In genomic region chr12:117521327-117521726, GRCh38 we compare ENCODE assay signal across 25 cellular contexts.
DNase-seq lines count a peak whose midpoint lies in the region; TF ChIP-seq lines count a peak whose summit lies in the region.
"Had no signal": no experiment of that assay in that cellular context is flagged by ENCODE, and none has a peak within 500 bp of the region (broad histone marks: within the 10 kb centered on the region; RNA-seq: fewer than 3 reads in every experiment).

No MANE protein-coding gene starts in this region.

- TF ChIP-seq POLR2A in breast epithelium (IDR thresholded peaks at IDR 0.05), result no peak

- no peaks in the 10 kb centered on the region for H3K36me3 ChIP-seq in breast epithelium
- H3K36me3 ChIP-seq: BE2C, prostate gland, thyroid gland had no signal

- H3K27me3 Mint-ChIP-seq in MCF 10A (ENCODE audit: insufficient read depth, unreplicated experiment), result no peaks in the 10 kb centered on the region
- H3K27me3 Mint-ChIP-seq: activated naive CD8-positive, alpha-beta T cell treated with anti-CD3 and anti-CD28 coated beads, Interleukin-2, amount 10 ng/mL, durations not matched to agents 7 days and 5 days had no signal

- no peaks in the 10 kb centered on the region for H3K36me3 Mint-ChIP-seq in MCF 10A (ENCODE audit: insufficient read depth, unreplicated experiment)
- H3K36me3 Mint-ChIP-seq: activated naive CD8-positive, alpha-beta T cell treated with anti-CD3 and anti-CD28 coated beads, Interleukin-2, amount 10 ng/mL, durations not matched to agents 7 days and 5 days; immature natural killer cell had no signal

- intact Hi-C loops in MCF 10A (cut with micrococcal nuclease) (no loop called here), breast epithelium (cut with DNase I; ENCODE audit: low total_unique reads) (no loop called here)

- no peak overlapping the region for H3K4me3 Mint-ChIP-seq in MCF 10A (ENCODE audit: unreplicated experiment)
- H3K4me3 Mint-ChIP-seq: activated CD8-positive, alpha-beta T cell treated with anti-CD3 and anti-CD28 coated beads, Interleukin-2, amount 10 ng/mL, durations not matched to agents 7 days and 5 days; activated naive CD8-positive, alpha-beta T cell treated with anti-CD3 and anti-CD28 coated beads, Interleukin-2, amount 10 ng/mL, durations not matched to agents 7 days and 5 days; immature natural killer cell had no signal

- no peak overlapping the region for H3K27ac ChIP-seq in breast epithelium
- H3K27ac ChIP-seq: prostate gland, thyroid gland had no signal

- DNase-seq in MCF 10A (ENCODE audit: unreplicated experiment), result peak; percentile 79
- no peak for DNase-seq in breast epithelium (ENCODE audit: low spot score in 2 of 2)
- DNase-seq in NOMO-1 treated with DMSO at 0.1 percent for 48 hours (lab: John Stamatoyannopoulos, UW; ENCODE audit: unreplicated experiment), result peak; percentile 97
- peak; percentile 68 for DNase-seq in fibroblast of mammary gland (ENCODE audit: low read depth)
- DNase-seq in activated CD8-positive, alpha-beta memory T cell treated with anti-CD3 and anti-CD28 coated beads, Interleukin-2, amount 50 U/mL, for 4 hours, result no peak
- no peak for DNase-seq in KG1 (lab: John Stamatoyannopoulos, UW)
- no peak for DNase-seq in NCI-H446 treated with DMSO at 0.1 percent for 48 hours (lab: John Stamatoyannopoulos, UW)
- no peak for DNase-seq in cerebellum (ENCODE audit: low spot score)
- DNase-seq: activated CD8-positive, alpha-beta T cell treated with anti-CD3 and anti-CD28 coated beads, Interleukin-2, amount 10 ng/mL, durations not matched to agents 7 days and 5 days; activated gamma-delta T cell; activated naive CD8-positive, alpha-beta T cell treated with anti-CD3 and anti-CD28 coated beads, Interleukin-2, amount 10 ng/mL, durations not matched to agents 7 days and 5 days; BE2C; central memory CD4-positive, alpha-beta T cell; dermis blood vessel endothelial cell; DMS153; hypothalamus; immature natural killer cell; IMR-90; left colon; NCI-H1417 treated with DMSO at 0.1 percent for 48 hours; NCI-H510A treated with DMSO at 0.1 percent for 48 hours; stimulated activated naive CD8-positive, alpha-beta T cell treated with anti-CD3 and anti-CD28 coated beads, Interleukin-15, Interleukin-2, amounts not matched to agents 100 U/mL and 50 U/mL, for 24 hours; thyroid gland had no signal

- H3K9me3 Mint-ChIP-seq in MCF 10A (ENCODE audit: unreplicated experiment), result peaks cover 23% of the 10 kb centered on the region
- H3K9me3 Mint-ChIP-seq: activated naive CD8-positive, alpha-beta T cell treated with anti-CD3 and anti-CD28 coated beads, Interleukin-2, amount 10 ng/mL, durations not matched to agents 7 days and 5 days; immature natural killer cell had no signal

- no peaks in the 10 kb centered on the region for H3K9me3 ChIP-seq in breast epithelium
- H3K9me3 ChIP-seq: A549, BE2C, prostate gland, thyroid gland had no signal

- POLR2A ChIA-PET in MCF 10A (lab: Yijun Ruan, JAX), result interaction anchor here (0.7 to 1.4 kb wide), 4 partner anchors 9 to 57 kb away, joined by 3 to 6 read pairs (median 4); no protein-coding TSS in a partner anchor

- no TSS peak for BruUV-seq in MCF 10A (replicated peaks; lab: Mats Ljungman, UMichigan)

- H3K4me3 ChIP-seq in breast epithelium, result no peak overlapping the region
- H3K4me3 ChIP-seq in fibroblast of mammary gland (ENCODE audit: control insufficient read depth, low read depth, low read length), result no peak overlapping the region
- H3K4me3 ChIP-seq: A549, prostate gland, thyroid gland had no signal

- H3K27me3 ChIP-seq in breast epithelium, result no peaks in the 10 kb centered on the region
- H3K27me3 ChIP-seq: BE2C, thyroid gland had no signal

- H3K27ac Mint-ChIP-seq in MCF 10A (ENCODE audit: low read depth, unreplicated experiment), result no peak overlapping the region
- H3K27ac Mint-ChIP-seq: activated CD8-positive, alpha-beta T cell treated with anti-CD3 and anti-CD28 coated beads, Interleukin-2, amount 10 ng/mL, durations not matched to agents 7 days and 5 days; activated naive CD8-positive, alpha-beta T cell treated with anti-CD3 and anti-CD28 coated beads, Interleukin-2, amount 10 ng/mL, durations not matched to agents 7 days and 5 days; immature natural killer cell had no signal

- peaks cover 6% of the 10 kb centered on the region for H3K4me1 Mint-ChIP-seq in MCF 10A (ENCODE audit: insufficient read depth, unreplicated experiment)
- H3K4me1 Mint-ChIP-seq: activated naive CD8-positive, alpha-beta T cell treated with anti-CD3 and anti-CD28 coated beads, Interleukin-2, amount 10 ng/mL, durations not matched to agents 7 days and 5 days; immature natural killer cell had no signal

- CTCF ChIA-PET in MCF 10A (lab: Yijun Ruan, JAX), result interaction anchor here (1.0 to 1.6 kb wide), 3 partner anchors 9 to 74 kb away, joined by 3 to 4 read pairs (median 4); no protein-coding TSS in a partner anchor

- H3K4me1 ChIP-seq in breast epithelium, result no peaks in the 10 kb centered on the region
- H3K4me1 ChIP-seq: BE2C had no signal

- TF ChIP-seq CTCF in MCF 10A (IDR thresholded peaks at IDR 0.05; ENCODE audit: unreplicated experiment) (no peak), breast epithelium (IDR thresholded peaks at IDR 0.05) (no peak), fibroblast of mammary gland (conservative IDR thresholded peaks at IDR 0.05; ENCODE audit: control insufficient read depth, insufficient read depth, low read depth, low read length) (no peak)

Comparison
In these comparisons a context has a peak if more than half of its experiments do, and no peak if none do; other contexts are left out.
1. DNase-seq: peak in MCF 10A (single experiment), NOMO-1 treated with DMSO at 0.1 percent for 48 hours (single experiment) and fibroblast of mammary gland (single experiment); none in breast epithelium (0 of 2), activated CD8-positive, alpha-beta memory T cell treated with anti-CD3 and anti-CD28 coated beads, Interleukin-2, amount 50 U/mL, for 4 hours (single experiment), KG1 (single experiment), NCI-H446 treated with DMSO at 0.1 percent for 48 hours (single experiment) and cerebellum (single experiment).